26 cellular contexts compared by ENCODE assay signal in genomic region chr2:27179344-27180000, GRCh38. TPM values are rescaled to one million over a fixed set of nuclear protein-coding genes. Genes with fewer than 3 reads are reported as not detected.
DNase-seq lines count a peak whose midpoint lies in the region; ATAC-seq, FAIRE-seq and TF ChIP-seq lines count a peak whose summit lies in the region.
"Had no signal": no experiment of that assay in that cellular context is flagged by ENCODE, and none has a peak within 500 bp of the region (broad histone marks: within the 10 kb centered on the region; RNA-seq: fewer than 3 reads in every experiment).

No MANE protein-coding gene starts in this region.

- no peak overlapping the region for H3K56ac ChIP-seq in IMR-90 (ENCODE audit: extremely low read depth, insufficient read depth, low read length)

- TF ChIP-seq RAD21 in IMR-90 (IDR thresholded peaks at IDR 0.05; ENCODE audit: low read length) (no peak), K562 (CRISPR knock-in tag; conservative IDR thresholded peaks at IDR 0.05 in 1 of 2, IDR thresholded peaks at IDR 0.05 in 1 of 2) (no peak)

- no peak overlapping the region for H3K14ac ChIP-seq in IMR-90 (replicated peaks; ENCODE audit: low read depth, low read length)

- H2BK20ac ChIP-seq in IMR-90 (ENCODE audit: low read depth, low read length): peak overlapping the region; percentile 59; the same call in 1 of the 2 replicates

- BruUV-seq in IMR-90 (replicated peaks; lab: Mats Ljungman, UMichigan): no TSS peak
- BruUV-seq in OCI-LY7 (replicated peaks; lab: Mats Ljungman, UMichigan): no TSS peak
- no TSS peak for BruUV-seq in K562 (replicated peaks; lab: Mats Ljungman, UMichigan)

- H3K27me3 ChIP-seq in IMR-90 (ENCODE audit: control insufficient read depth, insufficient read depth, low read length) (peaks cover 21% of the 10 kb centered on the region), K562 (ENCODE audit: control insufficient read depth in 2 of 2, insufficient read depth in 2 of 2, low read length in 2 of 2) (peaks cover 12 to 24% of the 10 kb centered on the region in 2 experiments; a peak in 4 of 5 replicates)
- H3K27me3 ChIP-seq: BE2C, MG63 had no signal

- H3K9ac ChIP-seq in IMR-90 (ENCODE audit: low read depth, low read length) (no peak overlapping the region), K562 (ENCODE audit: insufficient read depth in 1 of 2, low read depth in 2 of 2, low read length in 2 of 2) (no peak overlapping the region)

- H3K9me3 ChIP-seq in IMR-90 (ENCODE audit: control insufficient read depth, insufficient read depth, low read length) (peaks cover 2% of the 10 kb centered on the region; the same call in 1 of the 2 replicates), OCI-LY7 (ENCODE audit: low read length) (no peaks in the 10 kb centered on the region), K562 (replicated peaks; ENCODE audit: control insufficient read depth, insufficient read depth, low read depth, low read length) (no peaks in the 10 kb centered on the region)
- H3K9me3 ChIP-seq: A549, BE2C had no signal

- H4K20me1 ChIP-seq in IMR-90 (ENCODE audit: insufficient read depth, low read length): no peaks in the 10 kb centered on the region
- H4K20me1 ChIP-seq in OCI-LY7 (ENCODE audit: insufficient read depth, low read length): no peaks in the 10 kb centered on the region
- no peaks in the 10 kb centered on the region for H4K20me1 ChIP-seq in K562 (replicated peaks; ENCODE audit: control insufficient read depth, insufficient read depth, low read length)

- CTCF ChIA-PET in IMR-90 (lab: Yijun Ruan, JAX): interaction anchor here (1.0 to 1.1 kb wide), 2 partner anchors 10 to 128 kb away, joined by 3 read pairs; partner anchors contain the start of gene AGBL5
- CTCF ChIA-PET in OCI-LY7 (lab: Charles Lee; ENCODE audit: unreplicated experiment): no interaction called here
- CTCF ChIA-PET in K562 (lab: Yijun Ruan, JAX; ENCODE audit: low intra/inter-chr PET ratio): no interaction called here

- no peaks in the 10 kb centered on the region for H3K9me2 ChIP-seq in OCI-LY7 (ENCODE audit: insufficient read depth, low read length)

- TF ChIP-seq CTCF in IMR-90 (conservative IDR thresholded peaks at IDR 0.05; ENCODE audit: low read depth, low read length) (no peak), OCI-LY7 (conservative IDR thresholded peaks at IDR 0.05; ENCODE audit: low read length) (no peak), K562 (IDR thresholded peaks at IDR 0.05 in 2 of 3, conservative IDR thresholded peaks at IDR 0.05 in 1 of 3; ENCODE audit: insufficient read depth in 2 of 3, low read depth in 1 of 3, low read length in 3 of 3) (no peak)

- H3K18ac ChIP-seq in IMR-90 (ENCODE audit: low read depth, low read length): no peak overlapping the region; the same call in 1 of the 2 replicates

- H3K4me1 ChIP-seq in IMR-90 (ENCODE audit: control insufficient read depth, insufficient read depth, low read length): peaks cover 9% of the 10 kb centered on the region
- H3K4me1 ChIP-seq in OCI-LY7 (ENCODE audit: insufficient read depth, low read length, poor library complexity, severe bottlenecking): peaks cover 53% of the 10 kb centered on the region
- no peaks in the 10 kb centered on the region for H3K4me1 ChIP-seq in K562 (replicated peaks in 1 of 2; ENCODE audit: control insufficient read depth in 2 of 2, insufficient read depth in 2 of 2, low read length in 2 of 2)
- H3K4me1 ChIP-seq: A549 had no signal

- TF ChIP-seq EP300 in K562 (IDR thresholded peaks at IDR 0.05; ENCODE audit: low read length): no peak

- DNase-seq in IMR-90 (no peak), OCI-LY7 (ENCODE audit: low spot score) (no peak), K562 (ENCODE audit: extremely low read depth in 1 of 4, low spot score in 3 of 4) (no peak), sciatic nerve (ENCODE audit: low spot score) (peak; percentile 3), NCI-H2227 treated with DMSO at 0.1 percent for 48 hours (lab: John Stamatoyannopoulos, UW) (no peak)
- DNase-seq: BE2C; DMS79; GOT3; HCEC 1CT; Kasumi-1; MG63; NCI-H1048; NCI-H1417 treated with DMSO at 0.1 percent for 48 hours; NCI-H187 treated with DMSO at 0.1 percent for 48 hours; NCI-H2107; NCI-H510A treated with DMSO at 0.1 percent for 48 hours; NCI-H748 treated with DMSO at 0.1 percent for 48 hours; NK-92 treated with Interleukin-12 subunit alpha and Interleukin-12 subunit beta, amount 100 ng/mL, for 24 hours; SW 1271 had no signal

- no peak overlapping the region; the same call in none of the 2 replicates for H2BK120ac ChIP-seq in IMR-90 (ENCODE audit: low read depth, low read length)

- dilution Hi-C loops in IMR-90 (cut with HindIII; ENCODE audit: low sequenced_read_pairs, unreplicated experiment): no loop called here

- H3K36me3 ChIP-seq in IMR-90 (ENCODE audit: control insufficient read depth, insufficient read depth, low read length) (no peaks in the 10 kb centered on the region), OCI-LY7 (ENCODE audit: insufficient read depth, low read length) (no peaks in the 10 kb centered on the region), K562 (ENCODE audit: control insufficient read depth, insufficient read depth, low read length) (no peaks in the 10 kb centered on the region)
- H3K36me3 ChIP-seq: BE2C, MG63 had no signal

- no peak overlapping the region for H3K27ac ChIP-seq in IMR-90 (ENCODE audit: insufficient read depth, low read length)
- H3K27ac ChIP-seq in OCI-LY7 (ENCODE audit: low read depth, low read length, poor library complexity, severe bottlenecking): no peak overlapping the region
- no peak overlapping the region for H3K27ac ChIP-seq in K562 (ENCODE audit: extremely low read depth, low read depth, low read length)
- H3K27ac ChIP-seq: A549 had no signal

- H3K23ac ChIP-seq in IMR-90 (ENCODE audit: low read depth, low read length): no peak overlapping the region

- no peaks in the 10 kb centered on the region for H3K79me1 ChIP-seq in IMR-90 (ENCODE audit: low read depth in 1 of 2, low read length in 2 of 2)

- TF ChIP-seq POLR2A in IMR-90 (IDR thresholded peaks at IDR 0.05; ENCODE audit: low read depth, low read length) (no peak), K562 (conservative IDR thresholded peaks at IDR 0.05) (no peak)

- in situ Hi-C loops in IMR-90 (cut with MboI; ENCODE audit: low sequenced_read_pairs): no loop called here
- in situ Hi-C loops in K562 (cut with MboI): no loop called here

- no peak overlapping the region for H4K91ac ChIP-seq in IMR-90 (ENCODE audit: insufficient read depth, low read depth, low read length)

- no peak overlapping the region for H4K5ac ChIP-seq in IMR-90 (ENCODE audit: low read depth, low read length)

- POLR2A ChIA-PET in IMR-90 (lab: Charles Lee; ENCODE audit: unreplicated experiment): no interaction called here
- POLR2A ChIA-PET in OCI-LY7 (lab: Charles Lee): interaction anchor here (1.0 kb wide), 1 partner anchor 102 kb away, joined by 3 read pairs; no protein-coding TSS in a partner anchor
- POLR2A ChIA-PET in K562 (lab: Yijun Ruan, JAX): no interaction called here

- 0 out of 4 replicates have a peak overlapping the region, but pooled peaks of 1 of the 2 experiments have one; percentile 14 for H4K8ac ChIP-seq in IMR-90 (ENCODE audit: low read depth in 2 of 2, low read length in 2 of 2)

- intact Hi-C loops in IMR-90 (cut with micrococcal nuclease): no loop called here
- intact Hi-C loops in OCI-LY7 (cut with micrococcal nuclease; ENCODE audit: unreplicated experiment): no loop called here
- intact Hi-C loops in K562 (cut with micrococcal nuclease): no loop called here
- intact Hi-C loops in sciatic nerve (cut with DNase I): no loop called here

- H2AK5ac ChIP-seq in IMR-90 (ENCODE audit: low read depth, low read length): no peak overlapping the region

- H2BK15ac ChIP-seq in IMR-90 (ENCODE audit: low read depth, low read length): no peak overlapping the region; the same call in 2 of the 3 replicates

- ATAC-seq in IMR-90 (ENCODE audit: low read depth) (no peak), K562 (no peak), sciatic nerve (no peak), HG03354 (IDR thresholded peaks at IDR 0.05; ENCODE audit: poor library complexity, severe bottlenecking, unreplicated experiment) (no peak), HG03045 (IDR thresholded peaks at IDR 0.05; ENCODE audit: unreplicated experiment) (no peak), GM19023 (IDR thresholded peaks at IDR 0.05; ENCODE audit: unreplicated experiment) (no peak)
- ATAC-seq: A549, Right ventricle myocardium inferior had no signal

- H3K4me3 ChIP-seq in IMR-90 (ENCODE audit: insufficient read depth, low read depth, low read length): no peak overlapping the region
- no peak overlapping the region for H3K4me3 ChIP-seq in OCI-LY7 (ENCODE audit: low read depth, low read length, poor library complexity, severe bottlenecking)
- H3K4me3 ChIP-seq in K562: no peak overlapping the region
- H3K4me3 ChIP-seq: A549, MG63 had no signal

- H3K9me1 ChIP-seq in IMR-90 (ENCODE audit: insufficient read depth, low read length) (peaks cover 7% of the 10 kb centered on the region; the same call in 1 of the 2 replicates), K562 (ENCODE audit: control insufficient read depth, insufficient read depth, low read length) (no peaks in the 10 kb centered on the region)

- H2AFZ ChIP-seq in IMR-90 (replicated peaks; ENCODE audit: low read length, poor library complexity) (no peak overlapping the region), OCI-LY7 (ENCODE audit: low read length) (peak overlapping the region; percentile 21; the same call in 1 of the 2 replicates), K562 (ENCODE audit: low read depth, low read length) (no peak overlapping the region)

- H3K79me2 ChIP-seq in OCI-LY7 (ENCODE audit: insufficient read depth, low read depth, low read length) (no peaks in the 10 kb centered on the region), K562 (ENCODE audit: control insufficient read depth, insufficient read depth, low read length) (no peaks in the 10 kb centered on the region)

- WGBS in IMR-90 (ENCODE audit: extremely low coverage in 2 of 2, insufficient read length in 1 of 2), 2 experiments: no CpG with 5 or more reads among the region's 3 CpGs
- WGBS in K562 (ENCODE audit: insufficient coverage, low coverage, missing lambda C conversion rate): 2% methylated on average over 3 of the region's 3 CpGs

- 0 out of 2 replicates have a peak overlapping the region, but pooled peaks have one; percentile 30 for H3K4ac ChIP-seq in IMR-90 (ENCODE audit: low read depth, low read length)

- H3K4me2 ChIP-seq in IMR-90 (ENCODE audit: low read depth, low read length) (no peak overlapping the region), OCI-LY7 (ENCODE audit: low read length) (peak overlapping the region; percentile 51), K562 (ENCODE audit: insufficient read depth, low read length) (no peak overlapping the region)
- H3K4me2 ChIP-seq: A549 had no signal

- FAIRE-seq in K562 (lab: Jason Lieb, UNC): no peak
- FAIRE-seq: A549 had no signal

- no peak overlapping the region for H2AK9ac ChIP-seq in IMR-90 (replicated peaks; ENCODE audit: low read depth, low read length, poor library complexity)

- no peak overlapping the region for H2BK5ac ChIP-seq in IMR-90 (ENCODE audit: low read depth, low read length, poor library complexity, severe bottlenecking)

RNA-seq across cellular contexts. Expression of gene TCF23, which starts 30.7 kb away (rescaled TPM):
- total RNA-seq in IMR-90 (2012; rRNA removed): not detected in 2 replicates
- polyA plus RNA-seq in IMR-90 (2012; rRNA removed): not detected in 2 replicates
- polyA plus RNA-seq in IMR-90 (2012; cell fraction: cytosol; rRNA removed): not detected in 2 replicates
- polyA plus RNA-seq in IMR-90 (2012; cell fraction: nucleus; rRNA removed; ENCODE audit: low replicate concordance): not detected in 2 replicates
- total RNA-seq in OCI-LY7 (2014; rRNA removed; shearing (Covaris generic)): not detected in 2 replicates
- 0.25 TPM in 1 of 2 replicates, not detected in the other for total RNA-seq in OCI-LY7 (2022)
- total RNA-seq in K562 (2011; cell fraction: chromatin; rRNA removed; ENCODE audit: low replicate concordance): not detected in 2 replicates
- not detected in 2 replicates for total RNA-seq in K562 (2011; cell fraction: nucleolus; rRNA removed)
- total RNA-seq in K562 (2011; cell fraction: nucleoplasm; rRNA removed): not detected in 2 replicates
- not detected in 2 replicates for total RNA-seq in K562 (2014; rRNA removed)
- 0.03 TPM in 1 of 2 replicates, not detected in the other for total RNA-seq in K562 (2014; rRNA removed; fragmentation: Illumina TruSeq; extraction: Trizol)
- total RNA-seq in K562 (2015; rRNA removed; fragmentation: Illumina TruSeq; extraction: Trizol): 0.07 TPM in 1 of 2 replicates, not detected in the other
- total RNA-seq in K562 (2021): not detected in 2 replicates
- polyA plus RNA-seq in K562 (2011; rRNA removed): not detected in 2 replicates
- polyA plus RNA-seq in K562 (2011; cell fraction: cytosol; rRNA removed): not detected in 2 replicates
- polyA plus RNA-seq in K562 (2011; cell fraction: nucleus; rRNA removed): 0.03 TPM in 1 of 2 replicates, not detected in the other
- polyA plus RNA-seq in K562 (2012): 0.07 TPM in 2 replicates
- not detected in 2 replicates for polyA plus RNA-seq in K562 (2014; fragmentation: Illumina TruSeq; extraction: Trizol)
- polyA plus RNA-seq in K562 (2014; fragmentation: Nextera tagmentation; extraction: Ambion mirVana): not detected
- polyA plus RNA-seq in K562 (2014; rRNA removed): not detected in 2 replicates
- not detected in 2 replicates for polyA minus RNA-seq in K562 (2011; rRNA and poly(A)+ RNA removed)
- polyA minus RNA-seq in K562 (2011; cell fraction: cytosol; rRNA and poly(A)+ RNA removed): not detected in 2 replicates
- polyA minus RNA-seq in K562 (2011; cell fraction: nucleus; rRNA and poly(A)+ RNA removed): not detected in 2 replicates
- total RNA-seq in sciatic nerve: not detected
- total RNA-seq: HT1080, SK-MEL-5 had no signal
- polyA plus RNA-seq: A549 had no signal

RNA-seq across cellular contexts. Expression of gene ATRAID, which starts 32.4 kb away (rescaled TPM):
- 138 and 144 TPM in 2 replicates for total RNA-seq in IMR-90 (2012; rRNA removed)
- 165 and 173 TPM in 2 replicates for polyA plus RNA-seq in IMR-90 (2012; rRNA removed)
- 185 and 186 TPM in 2 replicates for polyA plus RNA-seq in IMR-90 (2012; cell fraction: cytosol; rRNA removed)
- 48.3 and 110 TPM in 2 replicates for polyA plus RNA-seq in IMR-90 (2012; cell fraction: nucleus; rRNA removed; ENCODE audit: low replicate concordance)
- 75.4 and 93.3 TPM in 2 replicates for total RNA-seq in OCI-LY7 (2014; rRNA removed; shearing (Covaris generic))
- total RNA-seq in OCI-LY7 (2022): 92.7 and 92.8 TPM in 2 replicates
- total RNA-seq in K562 (2011; cell fraction: chromatin; rRNA removed; ENCODE audit: low replicate concordance): 129 and 182 TPM in 2 replicates
- total RNA-seq in K562 (2011; cell fraction: nucleolus; rRNA removed): 183 and 193 TPM in 2 replicates
- 158 and 167 TPM in 2 replicates for total RNA-seq in K562 (2011; cell fraction: nucleoplasm; rRNA removed)
- 70.2 and 93.5 TPM in 2 replicates for total RNA-seq in K562 (2014; rRNA removed)
- total RNA-seq in K562 (2014; rRNA removed; fragmentation: Illumina TruSeq; extraction: Trizol): 82.3 and 88.2 TPM in 2 replicates
- total RNA-seq in K562 (2015; rRNA removed; fragmentation: Illumina TruSeq; extraction: Trizol): 99.1 and 108 TPM in 2 replicates
- 75.4 and 78.7 TPM in 2 replicates for total RNA-seq in K562 (2021)
- polyA plus RNA-seq in K562 (2011; rRNA removed): 168 and 174 TPM in 2 replicates
- 181 and 226 TPM in 2 replicates for polyA plus RNA-seq in K562 (2011; cell fraction: cytosol; rRNA removed)
- 120 and 151 TPM in 2 replicates for polyA plus RNA-seq in K562 (2011; cell fraction: nucleus; rRNA removed)
- 99.5 and 103 TPM in 2 replicates for polyA plus RNA-seq in K562 (2012)
- polyA plus RNA-seq in K562 (2014; fragmentation: Illumina TruSeq; extraction: Trizol): 104 and 134 TPM in 2 replicates
- 100 to 1,000 TPM; 122 to 187 TPM for polyA plus RNA-seq in K562 (2014; fragmentation: Nextera tagmentation; extraction: Ambion mirVana)
- 106 and 108 TPM in 2 replicates for polyA plus RNA-seq in K562 (2014; rRNA removed)
- 69.8 and 70.3 TPM in 2 replicates for polyA minus RNA-seq in K562 (2011; rRNA and poly(A)+ RNA removed)
- polyA minus RNA-seq in K562 (2011; cell fraction: cytosol; rRNA and poly(A)+ RNA removed): 40.8 and 46.9 TPM in 2 replicates
- polyA minus RNA-seq in K562 (2011; cell fraction: nucleus; rRNA and poly(A)+ RNA removed): 44.2 and 66.4 TPM in 2 replicates
- total RNA-seq in sciatic nerve: 92.1 TPM

RNA-seq across cellular contexts. Expression of gene SLC5A6, which starts 32.6 kb away (rescaled TPM):
- total RNA-seq in IMR-90 (2012; rRNA removed) (34.2 and 38.6 TPM in 2 replicates), OCI-LY7 (2022) (47.9 and 60.1 TPM in 2 replicates), K562 (2014; rRNA removed) (90.6 and 121 TPM in 2 replicates), K562 (2014; rRNA removed; fragmentation: Illumina TruSeq; extraction: Trizol) (64.6 and 82.7 TPM in 2 replicates), K562 (2015; rRNA removed; fragmentation: Illumina TruSeq; extraction: Trizol) (107 and 112 TPM in 2 replicates), K562 (2021) (137 and 143 TPM in 2 replicates), sciatic nerve (22.6 TPM)
- polyA plus RNA-seq in IMR-90 (2012; rRNA removed) (28.8 and 30.6 TPM in 2 replicates), K562 (2011; rRNA removed) (125 and 140 TPM in 2 replicates), K562 (2014; fragmentation: Illumina TruSeq; extraction: Trizol) (117 and 121 TPM in 2 replicates), K562 (2014; fragmentation: Nextera tagmentation; extraction: Ambion mirVana) (10 to 100 TPM; 32.6 to 92.7 TPM), K562 (2014; rRNA removed) (120 and 126 TPM in 2 replicates)
- polyA plus RNA-seq in IMR-90 (2012; cell fraction: cytosol; rRNA removed): 17.7 and 19.8 TPM in 2 replicates
- 93.0 and 136 TPM in 2 replicates for polyA plus RNA-seq in IMR-90 (2012; cell fraction: nucleus; rRNA removed; ENCODE audit: low replicate concordance)
- 50.1 and 55.5 TPM in 2 replicates for total RNA-seq in OCI-LY7 (2014; rRNA removed; shearing (Covaris generic))
- total RNA-seq in K562 (2011; cell fraction: chromatin; rRNA removed; ENCODE audit: low replicate concordance): 233 and 585 TPM in 2 replicates
- 444 and 496 TPM in 2 replicates for total RNA-seq in K562 (2011; cell fraction: nucleolus; rRNA removed)
- 326 and 344 TPM in 2 replicates for total RNA-seq in K562 (2011; cell fraction: nucleoplasm; rRNA removed)
- 160 and 253 TPM in 2 replicates for polyA plus RNA-seq in K562 (2011; cell fraction: cytosol; rRNA removed)
- 751 and 850 TPM in 2 replicates for polyA plus RNA-seq in K562 (2011; cell fraction: nucleus; rRNA removed)
- polyA plus RNA-seq in K562 (2012): 50.9 and 118 TPM in 2 replicates
- polyA minus RNA-seq in K562 (2011; rRNA and poly(A)+ RNA removed): 76.1 and 143 TPM in 2 replicates
- 64.2 and 86.8 TPM in 2 replicates for polyA minus RNA-seq in K562 (2011; cell fraction: cytosol; rRNA and poly(A)+ RNA removed)
- polyA minus RNA-seq in K562 (2011; cell fraction: nucleus; rRNA and poly(A)+ RNA removed): 99.5 and 119 TPM in 2 replicates

RNA-seq across cellular contexts. Expression of gene CAD, which starts 37.7 kb away (rescaled TPM):
- total RNA-seq in IMR-90 (2012; rRNA removed) (12.9 and 17.8 TPM in 2 replicates), OCI-LY7 (2022) (166 and 173 TPM in 2 replicates), K562 (2014; rRNA removed) (57.7 and 94.5 TPM in 2 replicates), K562 (2014; rRNA removed; fragmentation: Illumina TruSeq; extraction: Trizol) (19.6 and 26.7 TPM in 2 replicates), K562 (2015; rRNA removed; fragmentation: Illumina TruSeq; extraction: Trizol) (33.7 and 35.7 TPM in 2 replicates), K562 (2021) (123 and 126 TPM in 2 replicates), sciatic nerve (31.4 TPM)
- polyA plus RNA-seq in IMR-90 (2012; rRNA removed) (38.7 and 45.8 TPM in 2 replicates), K562 (2011; rRNA removed) (27.9 and 69.2 TPM in 2 replicates), K562 (2014; fragmentation: Illumina TruSeq; extraction: Trizol) (76.4 and 95.0 TPM in 2 replicates), K562 (2014; fragmentation: Nextera tagmentation; extraction: Ambion mirVana) (1 to 10 TPM; 7.5 to 8.8 TPM), K562 (2014; rRNA removed) (54.5 and 60.7 TPM in 2 replicates)
- polyA plus RNA-seq in IMR-90 (2012; cell fraction: cytosol; rRNA removed): 25.9 and 29.2 TPM in 2 replicates
- 67.5 and 184 TPM in 2 replicates for polyA plus RNA-seq in IMR-90 (2012; cell fraction: nucleus; rRNA removed; ENCODE audit: low replicate concordance)
- total RNA-seq in OCI-LY7 (2014; rRNA removed; shearing (Covaris generic)): 118 and 132 TPM in 2 replicates
- total RNA-seq in K562 (2011; cell fraction: chromatin; rRNA removed; ENCODE audit: low replicate concordance): 320 and 666 TPM in 2 replicates
- total RNA-seq in K562 (2011; cell fraction: nucleolus; rRNA removed): 376 and 382 TPM in 2 replicates
- total RNA-seq in K562 (2011; cell fraction: nucleoplasm; rRNA removed): 239 and 276 TPM in 2 replicates
- polyA plus RNA-seq in K562 (2011; cell fraction: cytosol; rRNA removed): 33.6 and 47.2 TPM in 2 replicates
- 384 and 540 TPM in 2 replicates for polyA plus RNA-seq in K562 (2011; cell fraction: nucleus; rRNA removed)
- polyA plus RNA-seq in K562 (2012): 89.0 and 90.7 TPM in 2 replicates
- polyA minus RNA-seq in K562 (2011; rRNA and poly(A)+ RNA removed): 102 and 111 TPM in 2 replicates
- 169 and 192 TPM in 2 replicates for polyA minus RNA-seq in K562 (2011; cell fraction: cytosol; rRNA and poly(A)+ RNA removed)
- polyA minus RNA-seq in K562 (2011; cell fraction: nucleus; rRNA and poly(A)+ RNA removed): 166 and 194 TPM in 2 replicates

RNA-seq across cellular contexts. Expression of gene PRR30, which starts 40.3 kb away (rescaled TPM):
- total RNA-seq in IMR-90 (2012; rRNA removed) (not detected in 2 replicates), OCI-LY7 (2022) (not detected in 2 replicates), K562 (2014; rRNA removed) (not detected in 2 replicates), K562 (2014; rRNA removed; fragmentation: Illumina TruSeq; extraction: Trizol) (not detected in 2 replicates), K562 (2015; rRNA removed; fragmentation: Illumina TruSeq; extraction: Trizol) (not detected in 2 replicates), K562 (2021) (not detected in 2 replicates), sciatic nerve (not detected)
- polyA plus RNA-seq in IMR-90 (2012; rRNA removed) (not detected in 2 replicates), K562 (2011; rRNA removed) (not detected in 2 replicates), K562 (2014; fragmentation: Illumina TruSeq; extraction: Trizol) (not detected in 2 replicates), K562 (2014; fragmentation: Nextera tagmentation; extraction: Ambion mirVana) (not detected), K562 (2014; rRNA removed) (not detected in 2 replicates)
- not detected in 2 replicates for polyA plus RNA-seq in IMR-90 (2012; cell fraction: cytosol; rRNA removed)
- polyA plus RNA-seq in IMR-90 (2012; cell fraction: nucleus; rRNA removed; ENCODE audit: low replicate concordance): not detected in 2 replicates
- not detected in 2 replicates for total RNA-seq in OCI-LY7 (2014; rRNA removed; shearing (Covaris generic))
- total RNA-seq in K562 (2011; cell fraction: chromatin; rRNA removed; ENCODE audit: low replicate concordance): not detected in 2 replicates
- not detected in 2 replicates for total RNA-seq in K562 (2011; cell fraction: nucleolus; rRNA removed)
- total RNA-seq in K562 (2011; cell fraction: nucleoplasm; rRNA removed): not detected in 2 replicates
- polyA plus RNA-seq in K562 (2011; cell fraction: cytosol; rRNA removed): not detected in 2 replicates
- not detected in 2 replicates for polyA plus RNA-seq in K562 (2011; cell fraction: nucleus; rRNA removed)
- not detected in 2 replicates for polyA plus RNA-seq in K562 (2012)
- not detected in 2 replicates for polyA minus RNA-seq in K562 (2011; rRNA and poly(A)+ RNA removed)
- polyA minus RNA-seq in K562 (2011; cell fraction: cytosol; rRNA and poly(A)+ RNA removed): not detected in 2 replicates
- polyA minus RNA-seq in K562 (2011; cell fraction: nucleus; rRNA and poly(A)+ RNA removed): not detected in 2 replicates
- total RNA-seq: HT1080, Right ventricle myocardium inferior, SK-MEL-5 had no signal
- polyA plus RNA-seq: A549 had no signal
